ENCODE assay signal across 8 cellular contexts in the genomic region with DNA sequence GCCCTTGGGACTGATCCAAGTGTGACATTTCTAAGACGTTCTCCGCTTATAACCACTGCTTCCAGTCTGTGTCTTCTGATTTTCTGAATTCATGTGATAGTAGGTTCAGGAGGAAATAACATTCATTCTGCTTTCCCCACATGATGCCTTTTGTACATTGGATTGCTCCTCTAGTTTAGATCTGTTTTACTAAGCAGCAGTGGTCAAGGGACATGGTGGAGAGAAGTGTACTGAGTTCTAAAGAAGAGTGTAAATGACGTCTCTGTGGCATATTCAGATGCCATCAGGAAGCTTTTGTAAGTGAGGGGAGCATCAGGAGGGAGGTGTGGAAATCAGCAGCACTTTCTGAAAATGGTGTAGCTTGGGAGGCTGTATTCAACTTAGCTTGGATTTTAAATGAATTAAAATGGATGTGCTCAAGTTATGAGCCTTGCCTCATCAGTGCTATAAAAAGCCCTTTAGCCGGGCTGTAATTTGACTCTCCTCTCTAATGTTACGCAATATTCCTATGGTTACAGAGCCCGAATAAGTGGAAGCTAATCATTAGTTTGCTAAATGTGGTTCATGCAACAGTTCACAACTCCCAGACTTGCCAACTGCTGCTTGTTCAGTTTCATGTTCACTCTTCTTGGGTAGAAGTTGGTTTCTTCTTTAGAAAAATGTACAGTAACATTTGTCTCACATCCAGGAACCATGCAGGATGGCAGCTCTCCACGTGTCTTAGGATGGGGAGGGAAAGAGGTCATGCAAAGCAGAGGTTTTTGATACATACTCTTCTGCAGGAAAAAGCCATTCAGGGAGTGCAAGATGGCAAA.
DNase-seq lines count a peak whose midpoint lies in the region; ATAC-seq and TF ChIP-seq lines count a peak whose summit lies in the region.

No MANE protein-coding gene starts in this region.

- no peaks in the 10 kb centered on the region for H3K27me3 Mint-ChIP-seq in natural killer cell treated with Interleukin-12 subunit alpha and Interleukin-12 subunit beta and Interleukin-15 and Interleukin-18, amount 100 ng/mL, for 72 hours
- H3K27me3 Mint-ChIP-seq in T-helper 2 cell treated with Interferon-gamma antibody and Interleukin-4, amounts not matched to agents 5 μg/mL and 100 μg/mL, for 36 hours (ENCODE audit: low read depth): no peaks in the 10 kb centered on the region

- RAD21 ChIA-PET in HCT116 (lab: Charles Lee; ENCODE audit: low non-redundant PET in 1 of 2, low total read pairs in 2 of 2, uncharacterized antibody in 2 of 2, unreplicated experiment in 2 of 2): no interaction called here

- peaks cover 0 to 3% of the 10 kb centered on the region in 2 experiments; a peak in 1 of 4 replicates for H3K36me3 ChIP-seq in HCT116 (ENCODE audit: control insufficient read depth in 1 of 2, insufficient read depth in 2 of 2, low read length in 2 of 2)

- no peak for TF ChIP-seq POLR2A in HCT116 (IDR thresholded peaks at IDR 0.05; ENCODE audit: borderline replicate concordance, extremely low read depth, insufficient read depth, insufficient read length)

- no peaks in the 10 kb centered on the region for H3K9me2 ChIP-seq in HCT116 (ENCODE audit: insufficient read depth)

- no peak overlapping the region for H3K9ac ChIP-seq in HCT116 (ENCODE audit: low read length)

- H3K9me3 Mint-ChIP-seq in natural killer cell treated with Interleukin-12 subunit alpha and Interleukin-12 subunit beta and Interleukin-15 and Interleukin-18, amount 100 ng/mL, for 72 hours: no peaks in the 10 kb centered on the region
- no peaks in the 10 kb centered on the region for H3K9me3 Mint-ChIP-seq in T-helper 2 cell treated with Interferon-gamma antibody and Interleukin-4, amounts not matched to agents 5 μg/mL and 100 μg/mL, for 36 hours

- peak overlapping the region; percentile 51 for H3K4me2 ChIP-seq in HCT116 (ENCODE audit: low read length)

- H4K20me1 ChIP-seq in HCT116 (ENCODE audit: insufficient read depth): no peaks in the 10 kb centered on the region

- H3K4me3 Mint-ChIP-seq in natural killer cell treated with Interleukin-12 subunit alpha and Interleukin-12 subunit beta and Interleukin-15 and Interleukin-18, amount 100 ng/mL, for 72 hours: peak overlapping the region; percentile 43
- H3K4me3 Mint-ChIP-seq in T-helper 2 cell treated with Interferon-gamma antibody and Interleukin-4, amounts not matched to agents 5 μg/mL and 100 μg/mL, for 36 hours: no peak overlapping the region

- intact Hi-C loops in HCT116 (cut with micrococcal nuclease): no loop called here

- POLR2A ChIA-PET in HCT116 (lab: Charles Lee): no interaction called here
- POLR2A ChIA-PET in GM10248 (lab: Yijun Ruan, JAX): no interaction called here

- no TSS peak for BruUV-seq in HCT116 (replicated peaks; lab: Mats Ljungman, UMichigan)

- H3K79me2 ChIP-seq in HCT116 (ENCODE audit: insufficient read depth, low read length): no peaks in the 10 kb centered on the region

- no peaks in the 10 kb centered on the region for H3K9me3 ChIP-seq in HCT116 (ENCODE audit: control insufficient read depth in 1 of 2, insufficient read depth in 1 of 2, low read depth in 1 of 2, low read length in 2 of 2)

- H3K27me3 ChIP-seq in HCT116 (ENCODE audit: insufficient read depth, low read length): no peaks in the 10 kb centered on the region

- H3K36me3 Mint-ChIP-seq in natural killer cell treated with Interleukin-12 subunit alpha and Interleukin-12 subunit beta and Interleukin-15 and Interleukin-18, amount 100 ng/mL, for 72 hours: peaks cover 11% of the 10 kb centered on the region
- peaks cover 4% of the 10 kb centered on the region for H3K36me3 Mint-ChIP-seq in T-helper 2 cell treated with Interferon-gamma antibody and Interleukin-4, amounts not matched to agents 5 μg/mL and 100 μg/mL, for 36 hours (ENCODE audit: low read depth)

- ATAC-seq in HCT116: 0 out of 2 replicates have a peak, but pooled peaks have one; percentile 38
- ATAC-seq in natural killer cell treated with Interleukin-12 subunit alpha and Interleukin-12 subunit beta and Interleukin-15 and Interleukin-18, amount 100 ng/mL, for 72 hours: peak; percentile 71 to 79

- H3K27ac Mint-ChIP-seq in natural killer cell treated with Interleukin-12 subunit alpha and Interleukin-12 subunit beta and Interleukin-15 and Interleukin-18, amount 100 ng/mL, for 72 hours: peak overlapping the region; percentile 85 to 91
- no peak overlapping the region for H3K27ac Mint-ChIP-seq in T-helper 2 cell treated with Interferon-gamma antibody and Interleukin-4, amounts not matched to agents 5 μg/mL and 100 μg/mL, for 36 hours

- H3K4me1 ChIP-seq in HCT116 (ENCODE audit: control insufficient read depth in 1 of 2, insufficient read depth in 2 of 2, low read length in 2 of 2): peaks cover 9 to 10% of the 10 kb centered on the region in 2 experiments; a peak in 3 of 4 replicates

- peak; percentile 43 for DNase-seq in A172 (ENCODE audit: low spot score)
- no peak for DNase-seq in HCT116 (ENCODE audit: low read depth, low spot score)
- DNase-seq in NCI-H524 treated with DMSO at 0.1 percent for 48 hours (lab: John Stamatoyannopoulos, UW): peak; percentile 62
- DNase-seq in natural killer cell treated with Interleukin-12 subunit alpha and Interleukin-12 subunit beta and Interleukin-15 and Interleukin-18, amount 100 ng/mL, for 72 hours (ENCODE audit: low spot score): peak; percentile 65
- DNase-seq in GM10248 (ENCODE audit: extremely low spot score): no peak
- no peak for DNase-seq in T-helper 2 cell treated with Interferon-gamma antibody and Interleukin-4, amounts not matched to agents 5 μg/mL and 100 μg/mL, for 36 hours (ENCODE audit: low spot score)
- no peak for DNase-seq in GM20000 (ENCODE audit: low spot score)

- CTCF ChIA-PET in HCT116 (lab: Charles Lee) (no interaction called here), GM10248 (lab: Yijun Ruan, JAX) (interaction anchor here (1.0 to 3.0 kb wide), 4 partner anchors 12 to 49 kb away, joined by 3 to 11 read pairs (median 6); no protein-coding TSS in a partner anchor)

- H3K27ac ChIP-seq in HCT116 (ENCODE audit: low read depth, low read length) (no peak overlapping the region), cingulate gyrus (ENCODE audit: low read depth, low read length) (peak overlapping the region; percentile 50)

- TF ChIP-seq RAD21 in HCT116 (IDR thresholded peaks at IDR 0.05; ENCODE audit: low read depth): no peak

- TF ChIP-seq CTCF in HCT116 (IDR thresholded peaks at IDR 0.05 in 2 of 3, conservative IDR thresholded peaks at IDR 0.05 in 1 of 3; ENCODE audit: borderline replicate concordance in 1 of 3, insufficient read depth in 1 of 3, low read depth in 2 of 3, low read length in 2 of 3): no peak
- TF ChIP-seq CTCF in GM10248 (IDR thresholded peaks at IDR 0.05; ENCODE audit: control extremely low read depth, extremely low read depth, low read depth, missing control alignments): no peak
- no peak for TF ChIP-seq CTCF in GM20000 (IDR thresholded peaks at IDR 0.05; ENCODE audit: extremely low read depth, missing control alignments)

- no peak overlapping the region for H3K4me3 ChIP-seq in HCT116 (replicated peaks in 1 of 2; ENCODE audit: low read depth in 1 of 2, low read length in 2 of 2)

- no peak overlapping the region for H2AFZ ChIP-seq in HCT116 (ENCODE audit: low read depth, low read length, poor library complexity, severe bottlenecking)

- H3K4me1 Mint-ChIP-seq in natural killer cell treated with Interleukin-12 subunit alpha and Interleukin-12 subunit beta and Interleukin-15 and Interleukin-18, amount 100 ng/mL, for 72 hours (ENCODE audit: low read depth in 2 of 2): peaks cover 69 to 74% of the 10 kb centered on the region in 2 donors
- peaks cover 41% of the 10 kb centered on the region for H3K4me1 Mint-ChIP-seq in T-helper 2 cell treated with Interferon-gamma antibody and Interleukin-4, amounts not matched to agents 5 μg/mL and 100 μg/mL, for 36 hours (ENCODE audit: low read depth)

TF ChIP-seq in HCT116, 20 proteins besides CTCF, POLR2A, EP300 and RAD21 (continues in another document):
- peak; percentile 46; the same call in 1 of the 2 replicates for TF ChIP-seq SRF (IDR thresholded peaks at IDR 0.05; ENCODE audit: low read depth)
- peak; percentile 99 for TF ChIP-seq CEBPB (IDR thresholded peaks at IDR 0.05; ENCODE audit: low read depth)
- TF ChIP-seq MAX (IDR thresholded peaks at IDR 0.05): no peak
- no peak for TF ChIP-seq TCF7L2 (IDR thresholded peaks at IDR 0.05; ENCODE audit: borderline replicate concordance, extremely low read depth, insufficient read depth, insufficient read length)
- TF ChIP-seq, protein P1, sequence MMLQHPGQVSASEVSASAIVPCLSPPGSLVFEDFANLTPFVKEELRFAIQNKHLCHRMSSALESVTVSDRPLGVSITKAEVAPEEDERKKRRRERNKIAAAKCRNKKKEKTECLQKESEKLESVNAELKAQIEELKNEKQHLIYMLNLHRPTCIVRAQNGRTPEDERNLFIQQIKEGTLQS (IDR thresholded peaks at IDR 0.05): no peak
- no peak for TF ChIP-seq REST (IDR thresholded peaks at IDR 0.05; ENCODE audit: low read depth)
- TF ChIP-seq SP1 (IDR thresholded peaks at IDR 0.05; ENCODE audit: low read depth): peak; percentile 25; the same call in 1 of the 2 replicates

Comparison
In these comparisons a context has a peak if more than half of its experiments do, and no peak if none do; other contexts are left out.
1. DNase-seq: peak in A172 (single experiment), NCI-H524 treated with DMSO at 0.1 percent for 48 hours (single experiment) and natural killer cell treated with Interleukin-12 subunit alpha and Interleukin-12 subunit beta and Interleukin-15 and Interleukin-18, amount 100 ng/mL, for 72 hours (single experiment); none in HCT116 (single experiment), GM10248 (single experiment), T-helper 2 cell treated with Interferon-gamma antibody and Interleukin-4, amounts not matched to agents 5 μg/mL and 100 μg/mL, for 36 hours (single experiment) and GM20000 (single experiment).